1 cellular context compared by ENCODE assay signal in genomic region chr6:30814137-30815084, GRCh38.
TF ChIP-seq lines count a peak whose summit lies in the region.

No MANE protein-coding gene starts in this region.

TF ChIP-seq in K562, 482 proteins besides CTCF, POLR2A, EP300 and RAD21 (continued from another document and continues in another):
- TF ChIP-seq, protein P1, sequence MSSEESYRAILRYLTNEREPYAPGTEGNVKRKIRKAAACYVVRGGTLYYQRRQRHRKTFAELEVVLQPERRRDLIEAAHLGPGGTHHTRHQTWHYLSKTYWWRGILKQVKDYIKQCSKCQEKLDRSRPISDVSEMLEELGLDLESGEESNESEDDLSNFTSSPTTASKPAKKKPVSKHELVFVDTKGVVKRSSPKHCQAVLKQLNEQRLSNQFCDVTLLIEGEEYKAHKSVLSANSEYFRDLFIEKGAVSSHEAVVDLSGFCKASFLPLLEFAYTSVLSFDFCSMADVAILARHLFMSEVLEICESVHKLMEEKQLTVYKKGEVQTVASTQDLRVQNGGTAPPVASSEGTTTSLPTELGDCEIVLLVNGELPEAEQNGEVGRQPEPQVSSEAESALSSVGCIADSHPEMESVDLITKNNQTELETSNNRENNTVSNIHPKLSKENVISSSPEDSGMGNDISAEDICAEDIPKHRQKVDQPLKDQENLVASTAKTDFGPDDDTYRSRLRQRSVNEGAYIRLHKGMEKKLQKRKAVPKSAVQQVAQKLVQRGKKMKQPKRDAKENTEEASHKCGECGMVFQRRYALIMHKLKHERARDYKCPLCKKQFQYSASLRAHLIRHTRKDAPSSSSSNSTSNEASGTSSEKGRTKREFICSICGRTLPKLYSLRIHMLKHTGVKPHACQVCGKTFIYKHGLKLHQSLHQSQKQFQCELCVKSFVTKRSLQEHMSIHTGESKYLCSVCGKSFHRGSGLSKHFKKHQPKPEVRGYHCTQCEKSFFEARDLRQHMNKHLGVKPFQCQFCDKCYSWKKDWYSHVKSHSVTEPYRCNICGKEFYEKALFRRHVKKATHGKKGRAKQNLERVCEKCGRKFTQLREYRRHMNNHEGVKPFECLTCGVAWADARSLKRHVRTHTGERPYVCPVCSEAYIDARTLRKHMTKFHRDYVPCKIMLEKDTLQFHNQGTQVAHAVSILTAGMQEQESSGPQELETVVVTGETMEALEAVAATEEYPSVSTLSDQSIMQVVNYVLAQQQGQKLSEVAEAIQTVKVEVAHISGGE (CRISPR knock-in tag; IDR thresholded peaks at IDR 0.05), result peak in 1 of 3 experiments; percentile 51; a peak in 1 of 6 replicates
- TF ChIP-seq KDM1A (IDR thresholded peaks at IDR 0.05), result peak; percentile 34 to 46; a peak in 2 of 4 replicates
- no peak for TF ChIP-seq TAF9B (IDR thresholded peaks at IDR 0.05; ENCODE audit: partially characterized antibody)
- TF ChIP-seq REST (CRISPR knock-in tag; IDR thresholded peaks at IDR 0.05; ENCODE audit: low read depth), result no peak
- TF ChIP-seq CUX1 (CRISPR knock-in tag; IDR thresholded peaks at IDR 0.05), result no peak
- no peak for TF ChIP-seq ZNF212 (CRISPR knock-in tag; IDR thresholded peaks at IDR 0.05)
- no peak for TF ChIP-seq GABPA (tag; conservative IDR thresholded peaks at IDR 0.05; ENCODE audit: low read depth)
- peak; percentile 88 for TF ChIP-seq BRD9 (IDR thresholded peaks at IDR 0.05; ENCODE audit: low read depth, partially characterized antibody)
- no peak for TF ChIP-seq ZNF57 (CRISPR knock-in tag; IDR thresholded peaks at IDR 0.05)
- peak in 1 of 2 experiments; percentile 74; a peak in 2 of 4 replicates for TF ChIP-seq HDAC1 (IDR thresholded peaks at IDR 0.05)
- TF ChIP-seq ZNF398 (CRISPR knock-in tag; IDR thresholded peaks at IDR 0.05), result no peak
- no peak for TF ChIP-seq SRSF9 (IDR thresholded peaks at IDR 0.05; ENCODE audit: borderline replicate concordance, low read depth, low read length)
- peak; percentile 84; the same call in 1 of the 2 replicates for TF ChIP-seq ZNF197 (CRISPR knock-in tag; IDR thresholded peaks at IDR 0.05; ENCODE audit: low read depth)
- TF ChIP-seq, protein P2, sequence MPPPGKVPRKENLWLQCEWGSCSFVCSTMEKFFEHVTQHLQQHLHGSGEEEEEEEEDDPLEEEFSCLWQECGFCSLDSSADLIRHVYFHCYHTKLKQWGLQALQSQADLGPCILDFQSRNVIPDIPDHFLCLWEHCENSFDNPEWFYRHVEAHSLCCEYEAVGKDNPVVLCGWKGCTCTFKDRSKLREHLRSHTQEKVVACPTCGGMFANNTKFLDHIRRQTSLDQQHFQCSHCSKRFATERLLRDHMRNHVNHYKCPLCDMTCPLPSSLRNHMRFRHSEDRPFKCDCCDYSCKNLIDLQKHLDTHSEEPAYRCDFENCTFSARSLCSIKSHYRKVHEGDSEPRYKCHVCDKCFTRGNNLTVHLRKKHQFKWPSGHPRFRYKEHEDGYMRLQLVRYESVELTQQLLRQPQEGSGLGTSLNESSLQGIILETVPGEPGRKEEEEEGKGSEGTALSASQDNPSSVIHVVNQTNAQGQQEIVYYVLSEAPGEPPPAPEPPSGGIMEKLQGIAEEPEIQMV (tag; conservative IDR thresholded peaks at IDR 0.05; ENCODE audit: low read depth), result peak; percentile 67
- no peak for TF ChIP-seq HCFC1 (IDR thresholded peaks at IDR 0.05; ENCODE audit: low read depth, low read length)
- TF ChIP-seq RBM34 (IDR thresholded peaks at IDR 0.05; ENCODE audit: borderline replicate concordance, insufficient read depth, low read length), result no peak
- TF ChIP-seq TSC22D4 (tag; IDR thresholded peaks at IDR 0.05), result no peak
- TF ChIP-seq ZNF143 (CRISPR knock-in tag; IDR thresholded peaks at IDR 0.05), result no peak
- TF ChIP-seq ZNF512 (tag; IDR thresholded peaks at IDR 0.05), result peak; percentile 49; the same call in 1 of the 2 replicates
- no peak for TF ChIP-seq NCOA4 (IDR thresholded peaks at IDR 0.05; ENCODE audit: partially characterized antibody)
- TF ChIP-seq, protein P3, sequence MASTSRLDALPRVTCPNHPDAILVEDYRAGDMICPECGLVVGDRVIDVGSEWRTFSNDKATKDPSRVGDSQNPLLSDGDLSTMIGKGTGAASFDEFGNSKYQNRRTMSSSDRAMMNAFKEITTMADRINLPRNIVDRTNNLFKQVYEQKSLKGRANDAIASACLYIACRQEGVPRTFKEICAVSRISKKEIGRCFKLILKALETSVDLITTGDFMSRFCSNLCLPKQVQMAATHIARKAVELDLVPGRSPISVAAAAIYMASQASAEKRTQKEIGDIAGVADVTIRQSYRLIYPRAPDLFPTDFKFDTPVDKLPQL (IDR thresholded peaks at IDR 0.05; ENCODE audit: extremely low read depth, insufficient read length), result no peak
- TF ChIP-seq, protein P4, sequence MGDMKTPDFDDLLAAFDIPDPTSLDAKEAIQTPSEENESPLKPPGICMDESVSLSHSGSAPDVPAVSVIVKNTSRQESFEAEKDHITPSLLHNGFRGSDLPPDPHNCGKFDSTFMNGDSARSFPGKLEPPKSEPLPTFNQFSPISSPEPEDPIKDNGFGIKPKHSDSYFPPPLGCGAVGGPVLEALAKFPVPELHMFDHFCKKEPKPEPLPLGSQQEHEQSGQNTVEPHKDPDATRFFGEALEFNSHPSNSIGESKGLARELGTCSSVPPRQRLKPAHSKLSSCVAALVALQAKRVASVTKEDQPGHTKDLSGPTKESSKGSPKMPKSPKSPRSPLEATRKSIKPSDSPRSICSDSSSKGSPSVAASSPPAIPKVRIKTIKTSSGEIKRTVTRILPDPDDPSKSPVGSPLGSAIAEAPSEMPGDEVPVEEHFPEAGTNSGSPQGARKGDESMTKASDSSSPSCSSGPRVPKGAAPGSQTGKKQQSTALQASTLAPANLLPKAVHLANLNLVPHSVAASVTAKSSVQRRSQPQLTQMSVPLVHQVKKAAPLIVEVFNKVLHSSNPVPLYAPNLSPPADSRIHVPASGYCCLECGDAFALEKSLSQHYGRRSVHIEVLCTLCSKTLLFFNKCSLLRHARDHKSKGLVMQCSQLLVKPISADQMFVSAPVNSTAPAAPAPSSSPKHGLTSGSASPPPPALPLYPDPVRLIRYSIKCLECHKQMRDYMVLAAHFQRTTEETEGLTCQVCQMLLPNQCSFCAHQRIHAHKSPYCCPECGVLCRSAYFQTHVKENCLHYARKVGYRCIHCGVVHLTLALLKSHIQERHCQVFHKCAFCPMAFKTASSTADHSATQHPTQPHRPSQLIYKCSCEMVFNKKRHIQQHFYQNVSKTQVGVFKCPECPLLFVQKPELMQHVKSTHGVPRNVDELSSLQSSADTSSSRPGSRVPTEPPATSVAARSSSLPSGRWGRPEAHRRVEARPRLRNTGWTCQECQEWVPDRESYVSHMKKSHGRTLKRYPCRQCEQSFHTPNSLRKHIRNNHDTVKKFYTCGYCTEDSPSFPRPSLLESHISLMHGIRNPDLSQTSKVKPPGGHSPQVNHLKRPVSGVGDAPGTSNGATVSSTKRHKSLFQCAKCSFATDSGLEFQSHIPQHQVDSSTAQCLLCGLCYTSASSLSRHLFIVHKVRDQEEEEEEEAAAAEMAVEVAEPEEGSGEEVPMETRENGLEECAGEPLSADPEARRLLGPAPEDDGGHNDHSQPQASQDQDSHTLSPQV (IDR thresholded peaks at IDR 0.05), result peak; percentile 95
- TF ChIP-seq NFIX (CRISPR knock-in tag; IDR thresholded peaks at IDR 0.05; ENCODE audit: low read depth), result no peak
- no peak for TF ChIP-seq ZFPM2 (CRISPR knock-in tag; IDR thresholded peaks at IDR 0.05)
- peak; percentile 78 for TF ChIP-seq NBN (IDR thresholded peaks at IDR 0.05; ENCODE audit: low read depth)
